Comparison of ENCODE assay signal across 8 cellular contexts in the genomic region with DNA sequence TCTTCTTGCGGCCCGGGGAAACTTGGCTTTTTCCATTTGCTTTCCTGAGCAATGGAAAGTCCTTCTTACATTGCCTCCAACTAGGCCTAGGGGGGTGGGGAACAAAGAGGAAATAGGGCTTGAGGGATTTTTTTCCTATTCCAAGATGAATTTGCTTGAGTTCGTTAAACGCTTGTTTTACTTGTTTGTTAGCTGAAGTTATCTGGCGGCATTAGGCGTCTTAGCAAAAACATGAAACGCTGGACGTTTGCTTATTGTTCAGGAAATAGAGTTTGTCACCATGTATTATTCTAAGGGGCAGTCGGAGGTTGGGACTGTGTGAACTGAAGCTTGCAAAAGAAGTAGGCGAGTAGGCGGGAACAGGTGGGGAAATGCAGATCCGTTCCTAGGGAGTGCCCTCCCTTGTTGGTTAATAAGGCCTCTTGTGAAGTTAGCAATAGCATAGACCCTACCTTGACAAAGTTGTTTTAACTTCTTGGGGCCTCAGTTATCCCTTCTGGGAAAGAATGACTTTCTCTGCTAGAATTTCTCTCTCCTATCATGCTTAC. TPM values are rescaled to one million over a fixed set of nuclear protein-coding genes. Genes with fewer than 3 reads are reported as not detected.
DNase-seq lines count a peak whose midpoint lies in the region; ATAC-seq and TF ChIP-seq lines count a peak whose summit lies in the region.

No MANE protein-coding gene starts in this region.

- no peaks in the 10 kb centered on the region for H3K79me2 ChIP-seq in Karpas-422 (ENCODE audit: low read length)

- no peak overlapping the region for H3K9ac ChIP-seq in Karpas-422 (ENCODE audit: low read length)

- H3K36me3 Mint-ChIP-seq in stimulated activated naive CD8-positive, alpha-beta T cell treated with anti-CD3 and anti-CD28 coated beads, Interleukin-15, Interleukin-2, amounts not matched to agents 100 ng/mL and 50 ng/mL, for 24 hours (ENCODE audit: low read depth) = peaks cover 6% of the 10 kb centered on the region

- H3K4me1 ChIP-seq in lower lobe of right lung (peaks cover 60% of the 10 kb centered on the region), vagina (peaks cover 47% of the 10 kb centered on the region), Karpas-422 (ENCODE audit: low read length) (peaks cover 7% of the 10 kb centered on the region)

- no peak for TF ChIP-seq POLR2A in vagina (IDR thresholded peaks at IDR 0.05)

- H3K27me3 Mint-ChIP-seq in stimulated activated naive CD8-positive, alpha-beta T cell treated with anti-CD3 and anti-CD28 coated beads, Interleukin-15, Interleukin-2, amounts not matched to agents 100 ng/mL and 50 ng/mL, for 24 hours = peaks cover 46% of the 10 kb centered on the region

- in situ Hi-C loops in G401 (cut with HindIII; ENCODE audit: low sequenced_read_pairs) = no loop called here

- H3K9me2 ChIP-seq in Karpas-422 (replicated peaks; ENCODE audit: insufficient read depth, low read length) = no peaks in the 10 kb centered on the region

- peak overlapping the region; percentile 77 for H3K4me3 Mint-ChIP-seq in stimulated activated naive CD8-positive, alpha-beta T cell treated with anti-CD3 and anti-CD28 coated beads, Interleukin-15, Interleukin-2, amounts not matched to agents 100 ng/mL and 50 ng/mL, for 24 hours

- H3K36me3 ChIP-seq in lower lobe of right lung = no peaks in the 10 kb centered on the region
- H3K36me3 ChIP-seq in vagina = no peaks in the 10 kb centered on the region
- H3K36me3 ChIP-seq in Karpas-422 (ENCODE audit: insufficient read depth, low read length) = no peaks in the 10 kb centered on the region

- no peak for DNase-seq in stimulated activated naive CD8-positive, alpha-beta T cell treated with anti-CD3 and anti-CD28 coated beads, Interleukin-15, Interleukin-2, amounts not matched to agents 100 U/mL and 50 U/mL, for 24 hours
- DNase-seq in lower lobe of right lung (no peak), vagina (ENCODE audit: extremely low spot score in 2 of 2) (no peak), Karpas-422 (no peak), HuH-7.5 (ENCODE audit: low spot score) (no peak), G401 (ENCODE audit: low spot score) (no peak)

- H3K9me3 Mint-ChIP-seq in stimulated activated naive CD8-positive, alpha-beta T cell treated with anti-CD3 and anti-CD28 coated beads, Interleukin-15, Interleukin-2, amounts not matched to agents 100 ng/mL and 50 ng/mL, for 24 hours = no peaks in the 10 kb centered on the region

- no peak overlapping the region for H3K4me2 ChIP-seq in Karpas-422 (ENCODE audit: low read depth, low read length, poor library complexity, severe bottlenecking)

- peak overlapping the region; percentile 63 for H3K27ac Mint-ChIP-seq in stimulated activated naive CD8-positive, alpha-beta T cell treated with anti-CD3 and anti-CD28 coated beads, Interleukin-15, Interleukin-2, amounts not matched to agents 100 ng/mL and 50 ng/mL, for 24 hours

- peaks cover 16% of the 10 kb centered on the region for H3K27me3 ChIP-seq in lower lobe of right lung (ENCODE audit: low read depth)
- no peaks in the 10 kb centered on the region for H3K27me3 ChIP-seq in vagina
- H3K27me3 ChIP-seq in Karpas-422 (ENCODE audit: low read length) = no peaks in the 10 kb centered on the region

- intact Hi-C loops in lower lobe of right lung (cut with DNase I) = no loop called here
- intact Hi-C loops in vagina (cut with DNase I) = loop anchor here (5.0 to 10.0 kb wide), 3 partner anchors 98 to 240 kb away; no protein-coding TSS in a partner anchor

- no peak for TF ChIP-seq CTCF in lower lobe of right lung (IDR thresholded peaks at IDR 0.05)
- no peak for TF ChIP-seq CTCF in vagina (IDR thresholded peaks at IDR 0.05)

- no peak for ATAC-seq in stimulated activated naive CD8-positive, alpha-beta T cell treated with anti-CD3 and anti-CD28 coated beads, Interleukin-15, Interleukin-2, amounts not matched to agents 100 U/mL and 50 U/mL, for 24 hours
- peak; percentile 29 to 57 for ATAC-seq in lower lobe of right lung

- H3K9me3 ChIP-seq in lower lobe of right lung (no peaks in the 10 kb centered on the region), vagina (no peaks in the 10 kb centered on the region), Karpas-422 (ENCODE audit: low read length) (no peaks in the 10 kb centered on the region)

- peaks cover 21% of the 10 kb centered on the region for H3K4me1 Mint-ChIP-seq in stimulated activated naive CD8-positive, alpha-beta T cell treated with anti-CD3 and anti-CD28 coated beads, Interleukin-15, Interleukin-2, amounts not matched to agents 100 ng/mL and 50 ng/mL, for 24 hours (ENCODE audit: low read depth)

- H3K27ac ChIP-seq in angular gyrus (ENCODE audit: low read depth, low read length) (peak overlapping the region; percentile 13), lower lobe of right lung (peak overlapping the region; percentile 77), vagina (peak overlapping the region; percentile 81), Karpas-422 (ENCODE audit: low read length) (no peak overlapping the region)

- no peak overlapping the region for H2AFZ ChIP-seq in Karpas-422 (ENCODE audit: low read length)

- peak overlapping the region; percentile 70 for H3K4me3 ChIP-seq in lower lobe of right lung
- H3K4me3 ChIP-seq in vagina = peak overlapping the region; percentile 50 to 80
- no peak overlapping the region for H3K4me3 ChIP-seq in Karpas-422 (ENCODE audit: low read length)

- H4K20me1 ChIP-seq in Karpas-422 (ENCODE audit: insufficient read depth, low read depth, low read length) = no peaks in the 10 kb centered on the region

RNA-seq across cellular contexts. Expression of a gene that starts 1.9 kb away (rescaled TPM):
- total RNA-seq in lower lobe of right lung (44.2 TPM), vagina (39.3 TPM)
- total RNA-seq in Karpas-422 (2014; rRNA removed; shearing (Covaris generic); ENCODE audit: low replicate concordance) = 0.22 TPM in 1 of 2 replicates, not detected in the other
- 8.9 and 11.8 TPM in 2 replicates for total RNA-seq in G401 (2014; rRNA removed; shearing (Covaris generic))
